In genomic region chr11:47163898-47164297, GRCh38 we compare ENCODE assay signal across 30 cellular contexts.
"Had no signal": no experiment of that assay in that cellular context is flagged by ENCODE, and none has a peak within 500 bp of the region (broad histone marks: within the 10 kb centered on the region; RNA-seq: fewer than 3 reads in every experiment).

No MANE protein-coding gene starts in this region.

- H3K27ac Mint-ChIP-seq: activated B cell treated with CpG ODN at 0.5 μM for 24 hours; activated CD4-positive, alpha-beta memory T cell treated with anti-CD3 and anti-CD28 coated beads, Interleukin-2, amount 10 ng/mL, durations not matched to agents 7 days and 5 days; activated CD4-positive, alpha-beta T cell treated with anti-CD3 and anti-CD28 coated beads, Interleukin-2, amount 10 ng/mL, durations not matched to agents 7 days and 5 days; activated naive CD4-positive, alpha-beta T cell treated with anti-CD3 and anti-CD28 coated beads for 36 hours; activated naive CD8-positive, alpha-beta T cell; activated T-helper 17 cell treated with anti-CD3 and anti-CD28 coated beads, Interleukin-2, amount 50 U/mL, for 72 hours had no signal

- H3K4me3 ChIP-seq: cardiac muscle cell, SJSA1 had no signal

- H3K4me1 Mint-ChIP-seq: activated B cell treated with CpG ODN at 0.5 μM for 24 hours; activated CD4-positive, alpha-beta memory T cell treated with anti-CD3 and anti-CD28 coated beads, Interleukin-2, amount 10 ng/mL, durations not matched to agents 7 days and 5 days; activated CD4-positive, alpha-beta T cell treated with anti-CD3 and anti-CD28 coated beads, Interleukin-2, amount 10 ng/mL, durations not matched to agents 7 days and 5 days; activated T-helper 17 cell treated with anti-CD3 and anti-CD28 coated beads, Interleukin-2, amount 50 U/mL, for 72 hours had no signal

- H3K36me3 Mint-ChIP-seq: activated naive CD8-positive, alpha-beta T cell had no signal

- ATAC-seq: activated T-helper 17 cell treated with anti-CD3 and anti-CD28 coated beads, Interleukin-2, amount 50 U/mL, for 72 hours; Panc1; SK-N-SH treated with all-trans-retinoic acid at 6 μM for 48 hours had no signal

- H3K27ac ChIP-seq: brain microvascular endothelial cell, cardiac muscle cell, SJSA1 had no signal

- DNase-seq: activated B cell treated with CpG ODN at 0.5 μM for 24 hours; activated CD4-positive, alpha-beta memory T cell treated with anti-CD3 and anti-CD28 coated beads, Interleukin-2, amount 10 ng/mL, durations not matched to agents 7 days and 5 days; activated CD4-positive, alpha-beta T cell treated with anti-CD3 and anti-CD28 coated beads, Interleukin-2, amount 10 ng/mL, durations not matched to agents 7 days and 5 days; activated gamma-delta T cell; activated naive CD4-positive, alpha-beta T cell treated with anti-CD3 and anti-CD28 coated beads for 36 hours; activated T-cell treated with anti-CD3 and anti-CD28 coated beads for 4 hours; activated T-cell treated with anti-CD3 and anti-CD28 coated beads, Interleukin-2, amount 50 U/mL, for 48 hours; amygdala; brain microvascular endothelial cell; cerebellar nuclear complex; Karpas-422; MM.1S; NCI-H1105; NCI-H1436; NCI-H1694 treated with DMSO at 0.1 percent for 48 hours; NCI-H2029 treated with DMSO at 0.1 percent for 48 hours; NCI-H345; NCI-H510A; NCI-H526 treated with DMSO at 0.1 percent for 48 hours; NCI-H82; OCI-M1; RPMI8226; SHP77; SW 1271 had no signal

- H3K9me3 ChIP-seq: SJSA1 had no signal

- H3K27me3 Mint-ChIP-seq: activated B cell treated with CpG ODN at 0.5 μM for 24 hours; activated CD4-positive, alpha-beta memory T cell treated with anti-CD3 and anti-CD28 coated beads, Interleukin-2, amount 10 ng/mL, durations not matched to agents 7 days and 5 days; activated CD4-positive, alpha-beta T cell treated with anti-CD3 and anti-CD28 coated beads, Interleukin-2, amount 10 ng/mL, durations not matched to agents 7 days and 5 days; activated naive CD8-positive, alpha-beta T cell; activated T-helper 17 cell treated with anti-CD3 and anti-CD28 coated beads, Interleukin-2, amount 50 U/mL, for 72 hours had no signal

- H3K27me3 ChIP-seq: brain microvascular endothelial cell, cardiac muscle cell, SJSA1 had no signal

- H3K4me3 Mint-ChIP-seq: activated B cell treated with CpG ODN at 0.5 μM for 24 hours; activated CD4-positive, alpha-beta memory T cell treated with anti-CD3 and anti-CD28 coated beads, Interleukin-2, amount 10 ng/mL, durations not matched to agents 7 days and 5 days; activated CD4-positive, alpha-beta T cell treated with anti-CD3 and anti-CD28 coated beads, Interleukin-2, amount 10 ng/mL, durations not matched to agents 7 days and 5 days; activated naive CD4-positive, alpha-beta T cell treated with anti-CD3 and anti-CD28 coated beads for 36 hours; activated naive CD8-positive, alpha-beta T cell; activated T-helper 17 cell treated with anti-CD3 and anti-CD28 coated beads, Interleukin-2, amount 50 U/mL, for 72 hours had no signal

- H3K9me3 Mint-ChIP-seq: activated B cell treated with CpG ODN at 0.5 μM for 24 hours; activated CD4-positive, alpha-beta memory T cell treated with anti-CD3 and anti-CD28 coated beads, Interleukin-2, amount 10 ng/mL, durations not matched to agents 7 days and 5 days; activated CD4-positive, alpha-beta T cell treated with anti-CD3 and anti-CD28 coated beads, Interleukin-2, amount 10 ng/mL, durations not matched to agents 7 days and 5 days; activated naive CD4-positive, alpha-beta T cell treated with anti-CD3 and anti-CD28 coated beads for 36 hours; activated T-helper 17 cell treated with anti-CD3 and anti-CD28 coated beads, Interleukin-2, amount 50 U/mL, for 72 hours had no signal

- H3K4me1 ChIP-seq: SJSA1 had no signal
